14 cellular contexts compared by ENCODE assay signal in the genomic region with DNA sequence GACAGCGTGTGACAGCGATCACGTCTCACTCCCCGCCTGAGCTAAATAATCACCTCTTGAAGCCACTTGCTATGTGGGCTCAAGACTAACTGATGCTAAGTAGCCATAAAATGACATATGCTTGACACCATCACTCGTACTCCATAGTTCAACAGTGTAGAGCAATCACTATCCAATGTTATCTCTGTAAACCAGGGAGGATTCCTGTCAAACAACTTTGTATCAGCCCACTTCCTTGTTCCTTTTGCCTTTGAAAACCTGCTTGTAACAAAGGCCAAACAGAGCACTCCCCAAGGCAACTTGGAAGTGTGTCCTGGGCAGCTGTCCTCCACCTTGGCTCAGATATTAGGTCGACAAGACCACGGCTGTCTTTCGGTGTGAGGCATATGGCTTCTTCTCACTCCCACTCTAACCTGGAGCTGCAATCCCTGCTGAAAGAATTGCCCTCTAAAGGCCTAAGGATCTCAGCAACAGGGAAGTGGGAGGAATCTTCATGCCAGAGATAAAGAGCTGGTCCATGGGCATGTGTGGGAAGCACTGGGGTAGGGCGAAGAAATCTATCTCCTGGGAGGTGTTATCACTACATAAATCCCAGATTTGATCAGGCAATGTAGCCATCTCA.
A peak's percentile ranks its signal among the peaks of the same experiment; 100 is the strongest.
DNase-seq lines count a peak whose midpoint lies in the region; ATAC-seq and TF ChIP-seq lines count a peak whose summit lies in the region.
"Had no signal": no experiment of that assay in that cellular context is flagged by ENCODE, and none has a peak within 500 bp of the region (broad histone marks: within the 10 kb centered on the region; RNA-seq: fewer than 3 reads in every experiment).

No MANE protein-coding gene starts in this region.

- H3K36me3 ChIP-seq in OCI-LY7 (ENCODE audit: insufficient read depth, low read length): peaks cover 30% of the 10 kb centered on the region
- no peaks in the 10 kb centered on the region for H3K36me3 ChIP-seq in smooth muscle cell (ENCODE audit: low read depth)

- 86% methylated on average over 9 of the region's 9 CpGs for WGBS in smooth muscle cell (ENCODE audit: low lambda C conversion rate)

- H2AFZ ChIP-seq in OCI-LY7 (ENCODE audit: low read length): no peak overlapping the region
- H2AFZ ChIP-seq in smooth muscle cell (ENCODE audit: low read depth): no peak overlapping the region

- H3K27ac Mint-ChIP-seq in T-helper 2 cell treated with Interferon-gamma antibody and Interleukin-4, amounts not matched to agents 5 μg/mL and 100 μg/mL, for 36 hours: peak overlapping the region; percentile 41
- peak overlapping the region; percentile 65 for H3K27ac Mint-ChIP-seq in stimulated activated naive B cell treated with anti-CD40 and anti-IgM and Interleukin-4, amounts not matched to agents 10 μg/mL and 1 μg/mL and 100 μg/mL, for 72 hours

- no peak overlapping the region for H3K9ac ChIP-seq in smooth muscle cell (ENCODE audit: low read depth)
- H3K9ac ChIP-seq: KMS-11 had no signal

- peaks cover 59% of the 10 kb centered on the region for H3K4me1 Mint-ChIP-seq in T-helper 2 cell treated with Interferon-gamma antibody and Interleukin-4, amounts not matched to agents 5 μg/mL and 100 μg/mL, for 36 hours (ENCODE audit: low read depth)
- peaks cover 56 to 71% of the 10 kb centered on the region in 2 donors for H3K4me1 Mint-ChIP-seq in stimulated activated naive B cell treated with anti-CD40 and anti-IgM and Interleukin-4, amounts not matched to agents 10 μg/mL and 1 μg/mL and 100 μg/mL, for 72 hours

- H3K4me2 ChIP-seq in OCI-LY7 (ENCODE audit: low read length): peak overlapping the region; percentile 98
- H3K4me2 ChIP-seq in smooth muscle cell: no peak overlapping the region
- H3K4me2 ChIP-seq: KMS-11 had no signal

- no peaks in the 10 kb centered on the region for H3K27me3 ChIP-seq in smooth muscle cell (ENCODE audit: low read depth)

- no TSS peak for BruUV-seq in OCI-LY7 (replicated peaks; lab: Mats Ljungman, UMichigan)

- H3K27ac ChIP-seq in OCI-LY7 (ENCODE audit: low read depth, low read length, poor library complexity, severe bottlenecking) (peak overlapping the region; percentile 98), smooth muscle cell (ENCODE audit: low read depth) (no peak overlapping the region)
- H3K27ac ChIP-seq: KMS-11 had no signal

- H3K4me1 ChIP-seq in OCI-LY7 (ENCODE audit: insufficient read depth, low read length, poor library complexity, severe bottlenecking): peaks cover 96% of the 10 kb centered on the region
- peaks cover 5% of the 10 kb centered on the region for H3K4me1 ChIP-seq in smooth muscle cell (ENCODE audit: low read depth)

- DNase-seq in T-helper 2 cell treated with Interferon-gamma antibody and Interleukin-4, amounts not matched to agents 5 μg/mL and 100 μg/mL, for 36 hours (ENCODE audit: low spot score): no peak
- DNase-seq in T-helper 2 cell: no peak
- DNase-seq in OCI-LY7 (ENCODE audit: low spot score): no peak
- no peak for DNase-seq in stimulated activated naive B cell treated with anti-CD40 and anti-IgM and Interleukin-4, amounts not matched to agents 10 μg/mL and 1 μg/mL and 100 μg/mL, for 72 hours
- no peak for DNase-seq in smooth muscle cell (lab: John Stamatoyannopoulos, UW; ENCODE audit: unreplicated experiment)
- DNase-seq: activated CD4-positive, alpha-beta T cell treated with anti-CD3 and anti-CD28 coated beads for 1 hour; amniotic stem cell; stimulated activated CD4-positive, alpha-beta T cell treated with anti-CD3 and anti-CD28 coated beads, Interleukin-1b, Interleukin-23, amount 100 ng/mL, for 48 hours; trophoblast cell had no signal

- no peaks in the 10 kb centered on the region for H3K9me3 Mint-ChIP-seq in T-helper 2 cell treated with Interferon-gamma antibody and Interleukin-4, amounts not matched to agents 5 μg/mL and 100 μg/mL, for 36 hours
- H3K9me3 Mint-ChIP-seq in stimulated activated naive B cell treated with anti-CD40 and anti-IgM and Interleukin-4, amounts not matched to agents 10 μg/mL and 1 μg/mL and 100 μg/mL, for 72 hours: peaks cover 3 to 4% of the 10 kb centered on the region in 2 donors
- H3K9me3 Mint-ChIP-seq: neural crest cell had no signal

- H3K9me2 ChIP-seq in OCI-LY7 (ENCODE audit: insufficient read depth, low read length): no peaks in the 10 kb centered on the region

- H4K20me1 ChIP-seq in OCI-LY7 (ENCODE audit: insufficient read depth, low read length) (no peaks in the 10 kb centered on the region), smooth muscle cell (ENCODE audit: low read depth) (no peaks in the 10 kb centered on the region)

- H3F3A ChIP-seq in smooth muscle cell (ENCODE audit: low read depth): no peaks in the 10 kb centered on the region

- H3K4me3 Mint-ChIP-seq in T-helper 2 cell treated with Interferon-gamma antibody and Interleukin-4, amounts not matched to agents 5 μg/mL and 100 μg/mL, for 36 hours: no peak overlapping the region
- no peak overlapping the region for H3K4me3 Mint-ChIP-seq in stimulated activated naive B cell treated with anti-CD40 and anti-IgM and Interleukin-4, amounts not matched to agents 10 μg/mL and 1 μg/mL and 100 μg/mL, for 72 hours
- H3K4me3 Mint-ChIP-seq: neural crest cell had no signal

- peak; percentile 31 for ATAC-seq in esophagus mucosa
- no peak for ATAC-seq in stimulated activated naive B cell treated with anti-CD40 and anti-IgM and Interleukin-4, amounts not matched to agents 10 μg/mL and 1 μg/mL and 100 μg/mL, for 72 hours (replicated peaks)
- ATAC-seq in HG03565 (IDR thresholded peaks at IDR 0.05; ENCODE audit: unreplicated experiment): no peak
- no peak for ATAC-seq in HG02759 (IDR thresholded peaks at IDR 0.05; ENCODE audit: unreplicated experiment)

- intact Hi-C loops in OCI-LY7 (cut with micrococcal nuclease; ENCODE audit: unreplicated experiment): no loop called here

- H3K79me2 ChIP-seq in OCI-LY7 (ENCODE audit: insufficient read depth, low read depth, low read length) (peaks cover 94% of the 10 kb centered on the region), smooth muscle cell (ENCODE audit: low read depth) (peaks cover 46% of the 10 kb centered on the region)

- H3K36me3 Mint-ChIP-seq in T-helper 2 cell treated with Interferon-gamma antibody and Interleukin-4, amounts not matched to agents 5 μg/mL and 100 μg/mL, for 36 hours (ENCODE audit: low read depth): peaks cover 33% of the 10 kb centered on the region
- H3K36me3 Mint-ChIP-seq in stimulated activated naive B cell treated with anti-CD40 and anti-IgM and Interleukin-4, amounts not matched to agents 10 μg/mL and 1 μg/mL and 100 μg/mL, for 72 hours: peaks cover 34 to 48% of the 10 kb centered on the region in 2 donors

- H3K27me3 Mint-ChIP-seq in T-helper 2 cell treated with Interferon-gamma antibody and Interleukin-4, amounts not matched to agents 5 μg/mL and 100 μg/mL, for 36 hours (ENCODE audit: low read depth): no peaks in the 10 kb centered on the region
- no peaks in the 10 kb centered on the region for H3K27me3 Mint-ChIP-seq in stimulated activated naive B cell treated with anti-CD40 and anti-IgM and Interleukin-4, amounts not matched to agents 10 μg/mL and 1 μg/mL and 100 μg/mL, for 72 hours

- POLR2A ChIA-PET in OCI-LY7 (lab: Charles Lee): interaction anchor here (0.7 to 10.9 kb wide), 9 partner anchors 8 to 103 kb away, joined by 3 to 125 read pairs (median 6); no protein-coding TSS in a partner anchor

- TF ChIP-seq CTCF in OCI-LY7 (conservative IDR thresholded peaks at IDR 0.05; ENCODE audit: low read length): no peak
- TF ChIP-seq CTCF in smooth muscle cell (IDR thresholded peaks at IDR 0.05; ENCODE audit: borderline replicate concordance, insufficient read depth, poor library complexity, severe bottlenecking): no peak

- CTCF ChIA-PET in OCI-LY7 (lab: Charles Lee; ENCODE audit: unreplicated experiment): interaction anchor here (3.5 kb wide), 1 partner anchor 10 kb away, joined by 23 read pairs; no protein-coding TSS in a partner anchor

- peak overlapping the region; percentile 31 for H3K4me3 ChIP-seq in OCI-LY7 (ENCODE audit: low read depth, low read length, poor library complexity, severe bottlenecking)
- H3K4me3 ChIP-seq in smooth muscle cell: no peak overlapping the region

- H3K9me3 ChIP-seq in OCI-LY7 (ENCODE audit: low read length): no peaks in the 10 kb centered on the region
- no peaks in the 10 kb centered on the region for H3K9me3 ChIP-seq in smooth muscle cell (replicated peaks; ENCODE audit: low read depth)
